Comparison of ENCODE assay signal across 14 cellular contexts in the genomic region with DNA sequence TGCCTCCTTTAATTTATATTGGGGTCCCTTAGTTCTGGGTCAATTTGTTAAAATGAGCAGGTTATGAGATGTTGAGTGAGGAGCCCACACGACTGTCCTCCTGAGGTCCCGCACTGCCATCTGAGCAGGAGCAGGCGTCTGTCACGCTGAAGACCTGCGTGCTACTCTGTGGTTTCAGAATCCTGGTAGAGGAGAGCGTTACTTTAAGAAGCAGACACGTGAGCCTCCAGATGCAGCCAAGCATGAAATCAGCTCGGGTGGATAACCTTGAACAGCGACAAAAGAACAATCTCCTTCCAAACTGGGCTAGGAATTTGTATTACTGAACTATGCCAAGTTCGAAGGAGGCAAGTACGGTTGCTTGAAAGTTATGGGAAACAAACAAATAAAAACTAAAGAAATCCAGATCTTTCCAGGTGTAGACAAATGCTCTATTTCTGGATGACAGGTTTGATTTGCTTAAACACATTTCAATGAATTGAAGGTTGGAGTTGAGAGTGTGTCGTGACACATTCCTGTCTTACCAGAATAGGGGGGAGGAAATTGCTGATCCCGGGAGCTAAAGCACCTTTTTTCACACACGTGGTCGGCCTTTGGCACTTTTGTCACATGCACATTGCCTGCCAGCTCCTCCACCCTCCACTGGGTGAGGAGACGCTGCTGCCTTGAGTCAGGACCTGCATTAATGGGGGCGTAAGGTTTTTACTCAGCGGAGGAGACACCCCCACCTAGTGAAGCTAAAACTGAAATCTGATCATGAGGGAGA.
DNase-seq lines count a peak whose midpoint lies in the region; TF ChIP-seq lines count a peak whose summit lies in the region.
"Had no signal": no experiment of that assay in that cellular context is flagged by ENCODE, and none has a peak within 500 bp of the region (broad histone marks: within the 10 kb centered on the region; RNA-seq: fewer than 3 reads in every experiment).

No MANE protein-coding gene starts in this region.

- no peak for TF ChIP-seq POLR2A in adrenal gland (IDR thresholded peaks at IDR 0.05)

- TF ChIP-seq CTCF in mesothelial cell of epicardium (IDR thresholded peaks at IDR 0.05; ENCODE audit: unreplicated experiment) (no peak), tibial artery (IDR thresholded peaks at IDR 0.05) (no peak), adrenal gland (IDR thresholded peaks at IDR 0.05) (no peak)

- H3K9me3 ChIP-seq in tibial artery (no peaks in the 10 kb centered on the region), adrenal gland (replicated peaks in 1 of 3) (no peaks in the 10 kb centered on the region)
- H3K9me3 ChIP-seq: A549 had no signal

- no peak overlapping the region for H3K27ac ChIP-seq in ACC112 (ENCODE audit: low read depth, low read length)
- no peak overlapping the region for H3K27ac ChIP-seq in tibial artery
- H3K27ac ChIP-seq in adrenal gland, result no peak overlapping the region
- H3K27ac ChIP-seq: A549, epithelial cell of prostate, KMS-11 had no signal

- no peak overlapping the region for H2AFZ ChIP-seq in ACC112 (ENCODE audit: low read length, unreplicated experiment)

- no peak overlapping the region for H3K4me3 Mint-ChIP-seq in mesothelial cell of epicardium
- H3K4me3 Mint-ChIP-seq: activated CD8-positive, alpha-beta memory T cell treated with anti-CD3 and anti-CD28 coated beads, Interleukin-2, amount 10 ng/mL, durations not matched to agents 7 days and 5 days had no signal

- H3K36me3 ChIP-seq in ACC112 (ENCODE audit: insufficient read depth, low read length) (no peaks in the 10 kb centered on the region), tibial artery (no peaks in the 10 kb centered on the region), adrenal gland (replicated peaks in 1 of 2) (no peaks in the 10 kb centered on the region)

- 50 to 54% (median 52%) methylated on average over 18 of the region's 18 CpGs for WGBS in adrenal gland, 4 donors

- H3K9me3 Mint-ChIP-seq in mesothelial cell of epicardium, result peaks cover 4% of the 10 kb centered on the region

- DNase-seq in NCI-H2227 treated with DMSO at 0.1 percent for 48 hours (lab: John Stamatoyannopoulos, UW) (peak; percentile 35), cerebellar cortex (ENCODE audit: low spot score) (peak; percentile 17), mesothelial cell of epicardium (ENCODE audit: low spot score in 2 of 2, unreplicated experiment in 2 of 2) (no peak), tibial artery (no peak), adrenal gland (no peak), amniotic stem cell (lab: John Stamatoyannopoulos, UW) (no peak), NAMALWA (ENCODE audit: low spot score) (no peak)
- DNase-seq: activated CD8-positive, alpha-beta memory T cell treated with anti-CD3 and anti-CD28 coated beads, Interleukin-2, amount 10 ng/mL, durations not matched to agents 7 days and 5 days; NCI-H510A; T-helper 2 cell had no signal

- H3K4me3 ChIP-seq in ACC112 (ENCODE audit: low read depth, low read length) (0 out of 2 replicates have a peak overlapping the region, but pooled peaks have one; percentile 22), tibial artery (no peak overlapping the region), adrenal gland (no peak overlapping the region)
- H3K4me3 ChIP-seq: A549 had no signal

- H3K79me2 ChIP-seq in ACC112 (ENCODE audit: control insufficient read depth, insufficient read depth, low read length, unreplicated experiment), result no peaks in the 10 kb centered on the region

- H3K27ac Mint-ChIP-seq in mesothelial cell of epicardium, result peak overlapping the region; percentile 92
- H3K27ac Mint-ChIP-seq: activated CD8-positive, alpha-beta memory T cell treated with anti-CD3 and anti-CD28 coated beads, Interleukin-2, amount 10 ng/mL, durations not matched to agents 7 days and 5 days had no signal

- peaks cover 3% of the 10 kb centered on the region for H3K4me1 ChIP-seq in ACC112 (ENCODE audit: control insufficient read depth, insufficient read depth, low read length, unreplicated experiment)
- no peaks in the 10 kb centered on the region for H3K4me1 ChIP-seq in tibial artery
- H3K4me1 ChIP-seq in adrenal gland (replicated peaks in 1 of 2), result no peaks in the 10 kb centered on the region
- H3K4me1 ChIP-seq: A549 had no signal

- H3K36me3 Mint-ChIP-seq in mesothelial cell of epicardium, result peaks cover 10% of the 10 kb centered on the region
- H3K36me3 Mint-ChIP-seq: activated CD8-positive, alpha-beta memory T cell treated with anti-CD3 and anti-CD28 coated beads, Interleukin-2, amount 10 ng/mL, durations not matched to agents 7 days and 5 days had no signal

- intact Hi-C loops in tibial artery (cut with DNase I; ENCODE audit: low total_unique reads), result no loop called here
- intact Hi-C loops in adrenal gland (cut with DNase I), result no loop called here

- H3K27me3 ChIP-seq in ACC112 (ENCODE audit: insufficient read depth, low read length) (no peaks in the 10 kb centered on the region), tibial artery (no peaks in the 10 kb centered on the region), adrenal gland (no peaks in the 10 kb centered on the region)

- H3K27me3 Mint-ChIP-seq in mesothelial cell of epicardium (ENCODE audit: low read depth), result no peaks in the 10 kb centered on the region
- H3K27me3 Mint-ChIP-seq: activated CD8-positive, alpha-beta memory T cell treated with anti-CD3 and anti-CD28 coated beads, Interleukin-2, amount 10 ng/mL, durations not matched to agents 7 days and 5 days had no signal

- peaks cover 79% of the 10 kb centered on the region for H3K4me1 Mint-ChIP-seq in mesothelial cell of epicardium
- H3K4me1 Mint-ChIP-seq: activated CD8-positive, alpha-beta memory T cell treated with anti-CD3 and anti-CD28 coated beads, Interleukin-2, amount 10 ng/mL, durations not matched to agents 7 days and 5 days had no signal

Comparison
In these comparisons a context has a peak if more than half of its experiments do, and no peak if none do; other contexts are left out.
1. DNase-seq: peak in NCI-H2227 treated with DMSO at 0.1 percent for 48 hours (single experiment) and cerebellar cortex (single experiment); none in mesothelial cell of epicardium (0 of 2), tibial artery (0 of 2), adrenal gland (0 of 7), amniotic stem cell (single experiment) and NAMALWA (single experiment).